In the genomic region with DNA sequence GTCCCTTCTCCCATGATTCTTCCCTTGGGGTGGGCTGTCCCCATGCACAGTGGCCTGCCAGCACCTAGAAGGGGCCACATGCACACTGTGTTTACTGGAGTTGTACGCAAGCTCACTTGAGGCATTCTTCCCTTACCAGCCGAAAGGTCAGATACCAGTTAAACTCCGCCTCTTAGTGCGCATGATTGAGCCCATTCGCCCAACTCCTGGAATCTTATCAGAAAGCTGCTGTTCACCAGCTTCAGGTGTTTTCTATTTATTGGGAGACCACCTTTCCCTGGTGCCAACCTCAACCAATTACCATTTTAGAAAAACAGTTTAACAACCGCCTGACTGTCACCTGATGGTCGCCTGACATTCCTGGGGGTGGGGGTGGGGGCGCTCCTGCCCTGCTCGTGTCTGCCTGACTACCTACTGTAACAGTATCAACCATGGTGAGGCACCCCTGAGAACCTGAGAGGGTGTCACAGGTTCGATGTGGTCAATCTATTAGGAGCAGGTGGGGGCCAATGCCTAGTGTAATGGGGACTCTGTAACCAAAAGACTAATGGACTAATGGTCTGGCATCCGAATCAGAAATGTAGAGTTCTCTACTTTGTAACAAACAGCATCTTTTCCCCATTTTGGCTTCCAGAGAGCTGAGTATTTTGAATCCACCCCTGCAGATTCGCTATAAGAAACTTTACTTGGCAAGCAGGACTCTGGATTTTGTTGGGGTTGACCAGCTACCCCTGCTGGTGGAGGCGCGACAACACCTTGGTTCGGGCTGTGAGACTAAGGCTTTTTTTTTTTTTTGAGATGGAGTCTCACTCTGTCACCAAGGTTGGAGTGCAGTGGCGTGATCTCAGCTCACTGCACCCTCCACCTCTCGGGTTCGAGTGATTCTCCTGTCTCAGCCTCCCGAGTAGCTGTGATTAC, we compare ENCODE assay signal across 8 cellular contexts.
DNase-seq lines count a peak whose midpoint lies in the region; ATAC-seq and TF ChIP-seq lines count a peak whose summit lies in the region.

No MANE protein-coding gene starts in this region.

- H3K4me3 ChIP-seq in fibroblast of pulmonary artery (replicated peaks; ENCODE audit: low read depth, low read length), result no peak overlapping the region

- no peak for ATAC-seq in HG02678 (IDR thresholded peaks at IDR 0.05; ENCODE audit: unreplicated experiment)

- DNase-seq in NK-92 treated with Interleukin-12 subunit alpha and Interleukin-12 subunit beta, amount 100 ng/mL, for 24 hours (lab: John Stamatoyannopoulos, UW), result peak; percentile 5
- DNase-seq in NK-92 (lab: John Stamatoyannopoulos, UW; ENCODE audit: unreplicated experiment) (no peak), NCI-H2227 (lab: John Stamatoyannopoulos, UW; ENCODE audit: unreplicated experiment) (peak; percentile 75), activated T-cell treated with anti-CD3 and anti-CD28 coated beads for 24 hours (ENCODE audit: low read depth) (peak; percentile 21), fibroblast of pulmonary artery (ENCODE audit: low read depth) (peak; percentile 79), pons (ENCODE audit: low spot score) (peak; percentile 29), DMS153 (lab: John Stamatoyannopoulos, UW) (no peak)

- peak; percentile 64 for TF ChIP-seq CTCF in fibroblast of pulmonary artery (IDR thresholded peaks at IDR 0.05; ENCODE audit: low read length, missing control alignments)

Comparison
In these comparisons a context has a peak if more than half of its experiments do, and no peak if none do; other contexts are left out.
1. DNase-seq: peak in NK-92 treated with Interleukin-12 subunit alpha and Interleukin-12 subunit beta, amount 100 ng/mL, for 24 hours (single experiment), NCI-H2227 (single experiment), activated T-cell treated with anti-CD3 and anti-CD28 coated beads for 24 hours (single experiment), fibroblast of pulmonary artery (single experiment) and pons (single experiment); none in NK-92 (single experiment) and DMS153 (single experiment).